Comparison of ENCODE assay signal across 19 cellular contexts in genomic region chr3:112966633-112967032, GRCh38. TPM values are rescaled to one million over a fixed set of nuclear protein-coding genes. Genes with fewer than 3 reads are reported as not detected.
DNase-seq lines count a peak whose midpoint lies in the region; ATAC-seq and TF ChIP-seq lines count a peak whose summit lies in the region.
"Had no signal": no experiment of that assay in that cellular context is flagged by ENCODE, and none has a peak within 500 bp of the region (broad histone marks: within the 10 kb centered on the region; RNA-seq: fewer than 3 reads in every experiment).

No MANE protein-coding gene starts in this region.

- ATAC-seq in stimulated activated naive B cell treated with anti-CD40 and anti-IgM and Interleukin-4, amounts not matched to agents 10 μg/mL and 1 μg/mL and 100 μg/mL, for 72 hours (replicated peaks): peak; percentile 94 to 95
- no peak for ATAC-seq in psoas muscle
- ATAC-seq: A549 had no signal

- intact Hi-C loops in activated naive CD4-positive, alpha-beta T cell treated with anti-CD3 and anti-CD28 coated beads for 36 hours (cut with micrococcal nuclease): no loop called here
- intact Hi-C loops in activated T-helper 1 cell treated with anti-CD3 and anti-CD28 coated beads, Interleukin-12 subunit alpha, Interleukin-12 subunit beta, Interleukin-2, Interleukin-4 antibody, amounts not matched to agents 30 ng/mL and 10 ng/mL and 1 ng/mL, durations not matched to agents 14 hours and 24 hours and 36 hours (cut with micrococcal nuclease): no loop called here
- intact Hi-C loops in psoas muscle (cut with DNase I): no loop called here

- H3K9me3 ChIP-seq in psoas muscle (no peaks in the 10 kb centered on the region), suprapubic skin (no peaks in the 10 kb centered on the region)
- H3K9me3 ChIP-seq: vagina had no signal

- CTCF ChIA-PET in activated naive CD4-positive, alpha-beta T cell treated with anti-CD3 and anti-CD28 coated beads for 36 hours (lab: Charles Lee): interaction anchor here (0.8 to 1.6 kb wide), 2 partner anchors 44 to 52 kb away, joined by 3 to 6 read pairs; a partner anchor contains a TSS
- CTCF ChIA-PET in activated naive CD4-positive, alpha-beta T cell treated with anti-CD3 and anti-CD28 coated beads, Interleukin-2, amount 10 ng/mL, durations not matched to agents 7 days and 5 days (lab: Charles Lee): no interaction called here

- peaks cover 25% of the 10 kb centered on the region for H3K9me3 Mint-ChIP-seq in activated naive CD4-positive, alpha-beta T cell treated with anti-CD3 and anti-CD28 coated beads for 36 hours
- peaks cover 28% of the 10 kb centered on the region for H3K9me3 Mint-ChIP-seq in activated naive CD4-positive, alpha-beta T cell treated with anti-CD3 and anti-CD28 coated beads, Interleukin-2, amount 10 ng/mL, durations not matched to agents 7 days and 5 days
- H3K9me3 Mint-ChIP-seq in activated T-helper 1 cell treated with anti-CD3 and anti-CD28 coated beads, Interleukin-12 subunit alpha, Interleukin-12 subunit beta, Interleukin-2, Interleukin-4 antibody, amounts not matched to agents 30 ng/mL and 10 ng/mL and 1 ng/mL, durations not matched to agents 14 hours and 24 hours and 36 hours: peaks cover 23% of the 10 kb centered on the region
- peaks cover 14 to 16% of the 10 kb centered on the region in 2 donors for H3K9me3 Mint-ChIP-seq in stimulated activated naive B cell treated with anti-CD40 and anti-IgM and Interleukin-4, amounts not matched to agents 10 μg/mL and 1 μg/mL and 100 μg/mL, for 72 hours

- TF ChIP-seq EP300 in suprapubic skin (IDR thresholded peaks at IDR 0.05): no peak

- peaks cover 26% of the 10 kb centered on the region for H3K36me3 Mint-ChIP-seq in activated naive CD4-positive, alpha-beta T cell treated with anti-CD3 and anti-CD28 coated beads for 36 hours (ENCODE audit: low read depth)
- peaks cover 39% of the 10 kb centered on the region for H3K36me3 Mint-ChIP-seq in activated naive CD4-positive, alpha-beta T cell treated with anti-CD3 and anti-CD28 coated beads, Interleukin-2, amount 10 ng/mL, durations not matched to agents 7 days and 5 days
- peaks cover 44% of the 10 kb centered on the region for H3K36me3 Mint-ChIP-seq in activated T-helper 1 cell treated with anti-CD3 and anti-CD28 coated beads, Interleukin-12 subunit alpha, Interleukin-12 subunit beta, Interleukin-2, Interleukin-4 antibody, amounts not matched to agents 30 ng/mL and 10 ng/mL and 1 ng/mL, durations not matched to agents 14 hours and 24 hours and 36 hours (ENCODE audit: low read depth)
- peaks cover 26% of the 10 kb centered on the region in 2 donors for H3K36me3 Mint-ChIP-seq in stimulated activated naive B cell treated with anti-CD40 and anti-IgM and Interleukin-4, amounts not matched to agents 10 μg/mL and 1 μg/mL and 100 μg/mL, for 72 hours

- H3K36me3 ChIP-seq in psoas muscle (ENCODE audit: insufficient read depth in 1 of 2, low read depth in 1 of 2) (no peaks in the 10 kb centered on the region), suprapubic skin (no peaks in the 10 kb centered on the region)
- H3K36me3 ChIP-seq: vagina had no signal

- no peaks in the 10 kb centered on the region for H3K27me3 Mint-ChIP-seq in activated naive CD4-positive, alpha-beta T cell treated with anti-CD3 and anti-CD28 coated beads for 36 hours (ENCODE audit: low read depth)
- H3K27me3 Mint-ChIP-seq in activated naive CD4-positive, alpha-beta T cell treated with anti-CD3 and anti-CD28 coated beads, Interleukin-2, amount 10 ng/mL, durations not matched to agents 7 days and 5 days: no peaks in the 10 kb centered on the region
- H3K27me3 Mint-ChIP-seq in activated T-helper 1 cell treated with anti-CD3 and anti-CD28 coated beads, Interleukin-12 subunit alpha, Interleukin-12 subunit beta, Interleukin-2, Interleukin-4 antibody, amounts not matched to agents 30 ng/mL and 10 ng/mL and 1 ng/mL, durations not matched to agents 14 hours and 24 hours and 36 hours (ENCODE audit: insufficient read depth): no peaks in the 10 kb centered on the region
- H3K27me3 Mint-ChIP-seq in stimulated activated naive B cell treated with anti-CD40 and anti-IgM and Interleukin-4, amounts not matched to agents 10 μg/mL and 1 μg/mL and 100 μg/mL, for 72 hours: no peaks in the 10 kb centered on the region

- H3K4me1 ChIP-seq in psoas muscle: no peaks in the 10 kb centered on the region
- no peaks in the 10 kb centered on the region for H3K4me1 ChIP-seq in suprapubic skin
- H3K4me1 ChIP-seq: vagina had no signal

- TF ChIP-seq CTCF in NB4 (IDR thresholded peaks at IDR 0.05; ENCODE audit: low read depth, low read length): no peak
- no peak for TF ChIP-seq CTCF in psoas muscle (IDR thresholded peaks at IDR 0.05)
- TF ChIP-seq CTCF in suprapubic skin (IDR thresholded peaks at IDR 0.05): no peak

- H3K27ac ChIP-seq in psoas muscle (no peak overlapping the region), suprapubic skin (no peak overlapping the region)
- H3K27ac ChIP-seq: A549, hepatocyte, vagina had no signal

- H3K4me3 Mint-ChIP-seq in activated naive CD4-positive, alpha-beta T cell treated with anti-CD3 and anti-CD28 coated beads for 36 hours: peak overlapping the region; percentile 13
- no peak overlapping the region for H3K4me3 Mint-ChIP-seq in activated naive CD4-positive, alpha-beta T cell treated with anti-CD3 and anti-CD28 coated beads, Interleukin-2, amount 10 ng/mL, durations not matched to agents 7 days and 5 days
- H3K4me3 Mint-ChIP-seq in activated T-helper 1 cell treated with anti-CD3 and anti-CD28 coated beads, Interleukin-12 subunit alpha, Interleukin-12 subunit beta, Interleukin-2, Interleukin-4 antibody, amounts not matched to agents 30 ng/mL and 10 ng/mL and 1 ng/mL, durations not matched to agents 14 hours and 24 hours and 36 hours: peak overlapping the region; percentile 8
- H3K4me3 Mint-ChIP-seq in stimulated activated naive B cell treated with anti-CD40 and anti-IgM and Interleukin-4, amounts not matched to agents 10 μg/mL and 1 μg/mL and 100 μg/mL, for 72 hours: peak overlapping the region; percentile 0
- H3K4me3 Mint-ChIP-seq: mesothelial cell of epicardium had no signal

- H3K27ac Mint-ChIP-seq in activated naive CD4-positive, alpha-beta T cell treated with anti-CD3 and anti-CD28 coated beads for 36 hours: no peak overlapping the region
- no peak overlapping the region for H3K27ac Mint-ChIP-seq in activated naive CD4-positive, alpha-beta T cell treated with anti-CD3 and anti-CD28 coated beads, Interleukin-2, amount 10 ng/mL, durations not matched to agents 7 days and 5 days
- H3K27ac Mint-ChIP-seq in activated T-helper 1 cell treated with anti-CD3 and anti-CD28 coated beads, Interleukin-12 subunit alpha, Interleukin-12 subunit beta, Interleukin-2, Interleukin-4 antibody, amounts not matched to agents 30 ng/mL and 10 ng/mL and 1 ng/mL, durations not matched to agents 14 hours and 24 hours and 36 hours: peak overlapping the region; percentile 18
- H3K27ac Mint-ChIP-seq in stimulated activated naive B cell treated with anti-CD40 and anti-IgM and Interleukin-4, amounts not matched to agents 10 μg/mL and 1 μg/mL and 100 μg/mL, for 72 hours: no peak overlapping the region

- peaks cover 50% of the 10 kb centered on the region for H3K4me1 Mint-ChIP-seq in activated naive CD4-positive, alpha-beta T cell treated with anti-CD3 and anti-CD28 coated beads for 36 hours (ENCODE audit: low read depth)
- peaks cover 16% of the 10 kb centered on the region for H3K4me1 Mint-ChIP-seq in activated naive CD4-positive, alpha-beta T cell treated with anti-CD3 and anti-CD28 coated beads, Interleukin-2, amount 10 ng/mL, durations not matched to agents 7 days and 5 days
- peaks cover 35% of the 10 kb centered on the region for H3K4me1 Mint-ChIP-seq in activated T-helper 1 cell treated with anti-CD3 and anti-CD28 coated beads, Interleukin-12 subunit alpha, Interleukin-12 subunit beta, Interleukin-2, Interleukin-4 antibody, amounts not matched to agents 30 ng/mL and 10 ng/mL and 1 ng/mL, durations not matched to agents 14 hours and 24 hours and 36 hours (ENCODE audit: low read depth)
- peaks cover 23 to 37% of the 10 kb centered on the region in 2 donors for H3K4me1 Mint-ChIP-seq in stimulated activated naive B cell treated with anti-CD40 and anti-IgM and Interleukin-4, amounts not matched to agents 10 μg/mL and 1 μg/mL and 100 μg/mL, for 72 hours

- no peak for DNase-seq in activated naive CD4-positive, alpha-beta T cell treated with anti-CD3 and anti-CD28 coated beads for 36 hours
- DNase-seq in activated naive CD4-positive, alpha-beta T cell treated with anti-CD3 and anti-CD28 coated beads, Interleukin-2, amount 10 ng/mL, durations not matched to agents 7 days and 5 days: no peak
- DNase-seq in NB4 (ENCODE audit: low read depth) (peak; percentile 80), psoas muscle (no peak), suprapubic skin (ENCODE audit: low spot score in 2 of 2) (no peak), H4 (ENCODE audit: low spot score) (no peak)
- DNase-seq in activated T-helper 1 cell treated with anti-CD3 and anti-CD28 coated beads, Interleukin-12 subunit alpha, Interleukin-12 subunit beta, Interleukin-2, Interleukin-4 antibody, amounts not matched to agents 30 ng/mL and 10 ng/mL and 1 ng/mL, durations not matched to agents 14 hours and 24 hours and 36 hours (ENCODE audit: low spot score): no peak
- DNase-seq in stimulated activated naive B cell treated with anti-CD40 and anti-IgM and Interleukin-4, amounts not matched to agents 10 μg/mL and 1 μg/mL and 100 μg/mL, for 72 hours: peak; percentile 11
- DNase-seq: activated effector memory CD4-positive, alpha-beta T cell treated with Interleukin-2 at 50 U/mL for 16 hours; anterior cingulate cortex; NCI-H1092 treated with DMSO at 0.1 percent for 48 hours; NCI-H526; SW 1271 had no signal

- H3K27me3 ChIP-seq in psoas muscle (ENCODE audit: insufficient read depth in 3 of 3, low read length in 2 of 3) (peaks cover 0 to 6% (median 2%) of the 10 kb centered on the region in 3 donors), suprapubic skin (no peaks in the 10 kb centered on the region)
- H3K27me3 ChIP-seq: vagina had no signal

- whole genome bisulfite sequencing in psoas muscle, 3 donors: 43 to 58% (median 53%) methylated on average over 2 of the region's 2 CpGs
- WGBS in suprapubic skin: 54% methylated on average over 2 of the region's 2 CpGs

- H3K4me3 ChIP-seq in NB4 (ENCODE audit: low read depth, low read length) (no peak overlapping the region), psoas muscle (no peak overlapping the region), suprapubic skin (no peak overlapping the region)
- H3K4me3 ChIP-seq: A549, hepatocyte, vagina had no signal

- TF ChIP-seq POLR2A in NB4 (IDR thresholded peaks at IDR 0.05; ENCODE audit: extremely low read depth, insufficient read length) (no peak), suprapubic skin (IDR thresholded peaks at IDR 0.05) (no peak)

RNA-seq across cellular contexts. Expression of gene CD200R1, which starts 8.3 kb away (rescaled TPM):
- 1 to 10 TPM; 1.1 TPM for total RNA-seq in activated naive CD4-positive, alpha-beta T cell treated with anti-CD3 and anti-CD28 coated beads for 36 hours
- total RNA-seq in activated T-helper 1 cell treated with anti-CD3 and anti-CD28 coated beads, Interleukin-12 subunit alpha, Interleukin-12 subunit beta, Interleukin-2, Interleukin-4 antibody, amounts not matched to agents 30 ng/mL and 10 ng/mL and 1 ng/mL, durations not matched to agents 14 hours and 24 hours and 36 hours: 6.7 and 6.8 TPM in 2 replicates
- total RNA-seq in psoas muscle: under 1 TPM; 0.50 to 0.79 (median 0.60) TPM
- under 1 TPM; 0.06 to 0.19 (median 0.09) TPM for polyA plus RNA-seq in psoas muscle
- 1 to 10 TPM in 2 of 4 donors, under 1 TPM in 2; 0.76 to 1.4 (median 1.1) TPM for total RNA-seq in suprapubic skin
- 0.31 TPM in 1 of 2 replicates, not detected in the other for total RNA-seq in H4 (2014; rRNA removed; shearing (Covaris generic))
- total RNA-seq: chondrocyte, Daoy had no signal

RNA-seq across cellular contexts. Expression of gene GTPBP8, which starts 24.2 kb away (rescaled TPM):
- total RNA-seq in activated naive CD4-positive, alpha-beta T cell treated with anti-CD3 and anti-CD28 coated beads for 36 hours: 10 to 100 TPM; 62.8 to 68.9 TPM
- total RNA-seq in activated T-helper 1 cell treated with anti-CD3 and anti-CD28 coated beads, Interleukin-12 subunit alpha, Interleukin-12 subunit beta, Interleukin-2, Interleukin-4 antibody, amounts not matched to agents 30 ng/mL and 10 ng/mL and 1 ng/mL, durations not matched to agents 14 hours and 24 hours and 36 hours: 22.6 and 25.0 TPM in 2 replicates
- total RNA-seq in psoas muscle (10 to 100 TPM; 15.4 to 27.9 (median 22.9) TPM), suprapubic skin (10 to 100 TPM; 25.2 to 31.7 (median 29.2) TPM)
- 10 to 100 TPM; 20.1 to 41.9 (median 40.5) TPM for polyA plus RNA-seq in psoas muscle
- 26.9 and 28.0 TPM in 2 replicates for total RNA-seq in H4 (2014; rRNA removed; shearing (Covaris generic))

Comparison
In these comparisons a context has a peak if more than half of its experiments do, and no peak if none do; other contexts are left out.
1. DNase-seq: peak in NB4 (single experiment) and stimulated activated naive B cell treated with anti-CD40 and anti-IgM and Interleukin-4, amounts not matched to agents 10 μg/mL and 1 μg/mL and 100 μg/mL, for 72 hours (single experiment); none in activated naive CD4-positive, alpha-beta T cell treated with anti-CD3 and anti-CD28 coated beads for 36 hours (single experiment), activated naive CD4-positive, alpha-beta T cell treated with anti-CD3 and anti-CD28 coated beads, Interleukin-2, amount 10 ng/mL, durations not matched to agents 7 days and 5 days (single experiment), activated T-helper 1 cell treated with anti-CD3 and anti-CD28 coated beads, Interleukin-12 subunit alpha, Interleukin-12 subunit beta, Interleukin-2, Interleukin-4 antibody, amounts not matched to agents 30 ng/mL and 10 ng/mL and 1 ng/mL, durations not matched to agents 14 hours and 24 hours and 36 hours (single experiment), psoas muscle (0 of 2), suprapubic skin (0 of 2) and H4 (single experiment).
2. ATAC-seq: peak in stimulated activated naive B cell treated with anti-CD40 and anti-IgM and Interleukin-4, amounts not matched to agents 10 μg/mL and 1 μg/mL and 100 μg/mL, for 72 hours (2 of 2); none in psoas muscle (0 of 4).